In genomic region chr3:30687930-30688570, GRCh38 we compare ENCODE assay signal across 9 cellular contexts.
A peak's percentile ranks its signal among the peaks of the same experiment; 100 is the strongest.
DNase-seq lines count a peak whose midpoint lies in the region; ATAC-seq, FAIRE-seq and TF ChIP-seq lines count a peak whose summit lies in the region.
"Had no signal": no experiment of that assay in that cellular context is flagged by ENCODE, and none has a peak within 500 bp of the region (broad histone marks: within the 10 kb centered on the region; RNA-seq: fewer than 3 reads in every experiment).

No MANE protein-coding gene starts in this region.

- TF ChIP-seq POLR2A in IMR-90 (IDR thresholded peaks at IDR 0.05; ENCODE audit: low read depth, low read length) (no peak), H1 (IDR thresholded peaks at IDR 0.05; ENCODE audit: control extremely low read depth in 1 of 2, low read depth in 2 of 2, low read length in 2 of 2) (no peak)

- H3K4me2 ChIP-seq in BLaER1 (peak overlapping the region; percentile 63), IMR-90 (ENCODE audit: low read depth, low read length) (no peak overlapping the region), H1 (ENCODE audit: insufficient read depth in 1 of 2, low read depth in 2 of 2, low read length in 2 of 2) (no peak overlapping the region)

- WGBS in IMR-90 (ENCODE audit: extremely low coverage in 2 of 2, insufficient read length in 1 of 2), 2 experiments: 100% methylated on average over 1 of the region's 8 CpGs; no CpG with 5 or more reads in 1 of the 2 experiments
- 78% methylated on average over 8 of the region's 8 CpGs; no CpG with 5 or more reads in 1 of the 2 experiments for WGBS in H1 (ENCODE audit: extremely low coverage in 1 of 2, insufficient coverage in 1 of 2, insufficient read length in 1 of 2, insufficient replicate concordance in 2 of 2, low coverage in 1 of 2, low lambda C conversion rate in 2 of 2, missing lambda C conversion rate in 1 of 2), 2 experiments
- 82 to 95% (median 89%) methylated on average over 8 of the region's 8 CpGs for WGBS in psoas muscle, 3 donors

- H2AK5ac ChIP-seq in IMR-90 (ENCODE audit: low read depth, low read length): no peak overlapping the region
- no peak overlapping the region for H2AK5ac ChIP-seq in H1 (ENCODE audit: low read depth, low read length)

- no peak overlapping the region for H3K23ac ChIP-seq in IMR-90 (ENCODE audit: low read depth, low read length)
- H3K23ac ChIP-seq in H1 (ENCODE audit: insufficient read length): no peak overlapping the region

- no peak overlapping the region for H2BK12ac ChIP-seq in H1 (ENCODE audit: low read depth, low read length)

- no peak for DNase-seq in IMR-90
- DNase-seq in H1 (ENCODE audit: low read depth in 1 of 2, low spot score in 2 of 2): no peak
- no peak for DNase-seq in psoas muscle
- DNase-seq in SHP77 (lab: John Stamatoyannopoulos, UW): no peak
- DNase-seq in activated CD4-positive, CD25-positive, alpha-beta regulatory T cell treated with anti-CD3 and anti-CD28 coated beads, Interleukin-2, amount 50 U/mL, for 72 hours: no peak

- in situ Hi-C loops in IMR-90 (cut with MboI; ENCODE audit: low sequenced_read_pairs): no loop called here

- no peak for ATAC-seq in IMR-90 (ENCODE audit: low read depth)
- ATAC-seq in psoas muscle: no peak
- no peak for ATAC-seq in GM18909 (IDR thresholded peaks at IDR 0.05; ENCODE audit: poor library complexity, unreplicated experiment)
- ATAC-seq in GM18907 (IDR thresholded peaks at IDR 0.05; ENCODE audit: unreplicated experiment): no peak

- H3K4ac ChIP-seq in IMR-90 (ENCODE audit: low read depth, low read length) (peak overlapping the region; percentile 77; the same call in 1 of the 2 replicates), H1 (replicated peaks; ENCODE audit: insufficient read length, low read depth, low read length) (no peak overlapping the region)

- CTCF ChIA-PET in IMR-90 (lab: Yijun Ruan, JAX) (interaction anchor here (0.8 kb wide), 1 partner anchor 184 kb away, joined by 4 read pairs; no protein-coding TSS in a partner anchor), H1 (lab: Charles Lee; ENCODE audit: partially characterized antibody) (interaction anchor here (1.4 kb wide), 1 partner anchor 9 kb away, joined by 4 read pairs; no protein-coding TSS in a partner anchor)

- H4K91ac ChIP-seq in IMR-90 (ENCODE audit: insufficient read depth, low read depth, low read length) (peak overlapping the region; percentile 8; the same call in 1 of the 2 replicates), H1 (replicated peaks; ENCODE audit: insufficient read length, low read length) (no peak overlapping the region)

- no peak overlapping the region for H3K56ac ChIP-seq in IMR-90 (ENCODE audit: extremely low read depth, insufficient read depth, low read length)
- H3K56ac ChIP-seq in H1 (replicated peaks; ENCODE audit: insufficient read length, low read depth, low read length): no peak overlapping the region

- no peak for TF ChIP-seq CTCF in IMR-90 (conservative IDR thresholded peaks at IDR 0.05; ENCODE audit: low read depth, low read length)
- TF ChIP-seq CTCF in H1 (IDR thresholded peaks at IDR 0.05; ENCODE audit: control extremely low read depth in 1 of 3, insufficient read depth in 1 of 3, low read depth in 1 of 3, low read length in 3 of 3): no peak
- TF ChIP-seq CTCF in psoas muscle (IDR thresholded peaks at IDR 0.05): no peak

- H3K27ac ChIP-seq in BLaER1: peak overlapping the region; percentile 67
- H3K27ac ChIP-seq in IMR-90 (ENCODE audit: insufficient read depth, low read length): peak overlapping the region; percentile 56; the same call in 1 of the 2 replicates
- H3K27ac ChIP-seq in H1 (ENCODE audit: low read depth, low read length): no peak overlapping the region
- H3K27ac ChIP-seq in psoas muscle: peak overlapping the region; percentile 61

- no peaks in the 10 kb centered on the region; a peak in 1 of 4 replicates for H3K79me2 ChIP-seq in H1 (ENCODE audit: control insufficient read depth in 1 of 2, insufficient read depth in 2 of 2, low read length in 2 of 2)

- peaks cover 98% of the 10 kb centered on the region for H4K20me1 ChIP-seq in BLaER1
- no peaks in the 10 kb centered on the region for H4K20me1 ChIP-seq in IMR-90 (ENCODE audit: insufficient read depth, low read length)
- H4K20me1 ChIP-seq in H1 (replicated peaks in 1 of 2; ENCODE audit: control insufficient read depth in 1 of 2, insufficient read depth in 2 of 2, low read length in 2 of 2): no peaks in the 10 kb centered on the region

- H4K8ac ChIP-seq in IMR-90 (ENCODE audit: low read depth in 2 of 2, low read length in 2 of 2) (peak overlapping the region in 1 of 2 experiments; percentile 48; a peak in 2 of 4 replicates), H1 (ENCODE audit: extremely low read depth, insufficient read depth, low read length) (no peak overlapping the region)

- dilution Hi-C loops in IMR-90 (cut with HindIII; ENCODE audit: low sequenced_read_pairs, unreplicated experiment): no loop called here

- TF ChIP-seq EP300 in H1 (IDR thresholded peaks at IDR 0.05; ENCODE audit: borderline replicate concordance in 1 of 2, low read depth in 2 of 2, low read length in 2 of 2): no peak

- H3K27me3 ChIP-seq in BLaER1 (no peaks in the 10 kb centered on the region), IMR-90 (ENCODE audit: control insufficient read depth, insufficient read depth, low read length) (no peaks in the 10 kb centered on the region), H1 (replicated peaks in 1 of 4; ENCODE audit: control insufficient read depth in 3 of 4, extremely low read depth in 1 of 4, insufficient read depth in 3 of 4, low read length in 3 of 4) (no peaks in the 10 kb centered on the region), psoas muscle (ENCODE audit: insufficient read depth in 3 of 3, low read length in 2 of 3) (no peaks in the 10 kb centered on the region)

- H3K9me3 ChIP-seq in BLaER1 (no peaks in the 10 kb centered on the region), IMR-90 (ENCODE audit: control insufficient read depth, insufficient read depth, low read length) (no peaks in the 10 kb centered on the region), H1 (ENCODE audit: insufficient read depth in 2 of 2, low read depth in 1 of 2, low read length in 1 of 2) (no peaks in the 10 kb centered on the region), psoas muscle (no peaks in the 10 kb centered on the region)

- no peak overlapping the region for H2AFZ ChIP-seq in IMR-90 (replicated peaks; ENCODE audit: low read length, poor library complexity)
- no peak overlapping the region for H2AFZ ChIP-seq in H1 (ENCODE audit: low read length)

- H3K4me3 ChIP-seq in BLaER1 (no peak overlapping the region), IMR-90 (ENCODE audit: insufficient read depth, low read depth, low read length) (no peak overlapping the region), H1 (ENCODE audit: extremely low read depth in 1 of 4, insufficient read depth in 2 of 4, low read depth in 3 of 4, low read length in 4 of 4) (no peak overlapping the region), psoas muscle (no peak overlapping the region)

- intact Hi-C loops in IMR-90 (cut with micrococcal nuclease) (no loop called here), psoas muscle (cut with DNase I) (loop anchor here in 1 of 2 donors (10.0 kb wide), 1 partner anchor 243 kb away; no protein-coding TSS in a partner anchor)

- H3K9me1 ChIP-seq in IMR-90 (ENCODE audit: insufficient read depth, low read length): peaks cover 15% of the 10 kb centered on the region

- no peak overlapping the region for H4K5ac ChIP-seq in IMR-90 (ENCODE audit: low read depth, low read length)
- H4K5ac ChIP-seq in H1 (ENCODE audit: insufficient read length, low read depth, low read length): no peak overlapping the region

- H2BK5ac ChIP-seq in IMR-90 (ENCODE audit: low read depth, low read length, poor library complexity, severe bottlenecking) (peak overlapping the region; percentile 4), H1 (ENCODE audit: low read depth, low read length) (no peak overlapping the region)

- no peak overlapping the region for H2BK20ac ChIP-seq in IMR-90 (ENCODE audit: low read depth, low read length)
- 0 out of 2 replicates have a peak overlapping the region, but pooled peaks have one; percentile 49 for H2BK20ac ChIP-seq in H1 (ENCODE audit: low read length)

- H3K23me2 ChIP-seq in H1 (ENCODE audit: low read depth, low read length): no peaks in the 10 kb centered on the region

- H2BK15ac ChIP-seq in IMR-90 (ENCODE audit: low read depth, low read length) (no peak overlapping the region), H1 (ENCODE audit: low read length) (no peak overlapping the region)

- peaks cover 99% of the 10 kb centered on the region for H3K36me3 ChIP-seq in BLaER1
- H3K36me3 ChIP-seq in IMR-90 (ENCODE audit: control insufficient read depth, insufficient read depth, low read length): peaks cover 27% of the 10 kb centered on the region
- peaks cover 2 to 16% (median 5%) of the 10 kb centered on the region in 4 experiments; a peak in 5 of 8 replicates for H3K36me3 ChIP-seq in H1 (ENCODE audit: control insufficient read depth in 2 of 4, insufficient read depth in 4 of 4, low read length in 3 of 4)
- H3K36me3 ChIP-seq in psoas muscle (ENCODE audit: insufficient read depth in 1 of 2, low read depth in 1 of 2): peaks cover 4 to 53% of the 10 kb centered on the region in 2 donors

- TF ChIP-seq RAD21 in IMR-90 (IDR thresholded peaks at IDR 0.05; ENCODE audit: low read length): no peak
- no peak for TF ChIP-seq RAD21 in H1 (IDR thresholded peaks at IDR 0.05 in 1 of 2, conservative IDR thresholded peaks at IDR 0.05 in 1 of 2; ENCODE audit: low read depth in 2 of 2, low read length in 2 of 2)

- POLR2A ChIA-PET in IMR-90 (lab: Charles Lee; ENCODE audit: unreplicated experiment) (interaction anchor here (0.6 to 0.8 kb wide), 2 partner anchors 40 to 82 kb away, joined by 3 read pairs; partner anchors contain the start of gene TGFBR2), H1 (lab: Charles Lee; ENCODE audit: partially characterized antibody) (no interaction called here)

- H3K14ac ChIP-seq in IMR-90 (replicated peaks; ENCODE audit: low read depth, low read length): peak overlapping the region; percentile 28; the same call in 1 of the 2 replicates
- no peak overlapping the region for H3K14ac ChIP-seq in H1 (ENCODE audit: insufficient read length)

- H3K79me1 ChIP-seq in IMR-90 (ENCODE audit: low read depth in 1 of 2, low read length in 2 of 2) (peaks cover 9 to 46% of the 10 kb centered on the region in 2 experiments; a peak in 3 of 4 replicates), H1 (ENCODE audit: low read depth, low read length) (no peaks in the 10 kb centered on the region)

- H3K4me1 ChIP-seq in BLaER1 (peaks cover 94% of the 10 kb centered on the region), IMR-90 (ENCODE audit: control insufficient read depth, insufficient read depth, low read length) (peaks cover 12% of the 10 kb centered on the region), H1 (replicated peaks in 1 of 4; ENCODE audit: control insufficient read depth in 3 of 4, insufficient read depth in 4 of 4, low read length in 3 of 4) (no peaks in the 10 kb centered on the region), psoas muscle (peaks cover 44% of the 10 kb centered on the region)

- no peak for FAIRE-seq in H1 (lab: Jason Lieb, UNC)
- FAIRE-seq: islet of Langerhans had no signal

- no TSS peak for BruUV-seq in IMR-90 (replicated peaks; lab: Mats Ljungman, UMichigan)

- no peak overlapping the region for H2BK120ac ChIP-seq in IMR-90 (ENCODE audit: low read depth, low read length)
- no peak overlapping the region for H2BK120ac ChIP-seq in H1 (replicated peaks; ENCODE audit: low read depth, low read length)

- H3K9ac ChIP-seq in BLaER1 (no peak overlapping the region), IMR-90 (ENCODE audit: low read depth, low read length) (no peak overlapping the region), H1 (replicated peaks in 1 of 4; ENCODE audit: extremely low read depth in 1 of 4, low read depth in 3 of 4, low read length in 3 of 4) (no peak overlapping the region)

- no peak overlapping the region for H2AK9ac ChIP-seq in IMR-90 (replicated peaks; ENCODE audit: low read depth, low read length, poor library complexity)

- peak overlapping the region; percentile 38 for H3K18ac ChIP-seq in IMR-90 (ENCODE audit: low read depth, low read length)
- no peak overlapping the region for H3K18ac ChIP-seq in H1 (ENCODE audit: extremely low read depth, low read length)
